In the genomic region with DNA sequence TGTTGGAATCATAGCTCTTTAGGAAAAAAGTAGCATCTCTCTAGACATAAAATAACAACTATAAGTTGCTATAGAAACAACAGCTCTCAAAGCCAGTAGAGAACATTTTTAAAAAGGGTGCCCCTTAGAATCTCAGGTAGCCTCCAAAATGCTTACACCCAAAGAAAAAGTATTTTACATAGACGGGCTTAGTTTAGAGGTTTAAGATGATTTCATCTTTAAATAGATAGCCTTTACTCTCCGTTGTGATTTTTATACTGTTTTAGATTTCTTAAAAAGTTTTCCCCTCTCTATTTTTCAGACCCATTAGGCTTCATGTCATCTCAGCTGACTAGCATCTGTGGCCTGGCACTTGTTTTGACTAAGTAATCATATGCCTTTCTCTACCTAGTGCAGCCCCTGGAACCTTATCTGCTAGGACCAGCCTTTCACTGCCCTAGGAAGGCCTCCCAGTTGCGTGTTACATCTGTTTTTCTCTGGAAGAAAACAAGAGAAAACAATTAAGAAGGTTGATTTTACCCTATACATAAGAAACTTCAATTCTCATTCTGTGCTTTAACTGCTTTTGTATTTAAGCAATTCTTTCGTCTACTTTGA, we compare ENCODE assay signal across 26 cellular contexts.
"Had no signal": no experiment of that assay in that cellular context is flagged by ENCODE, and none has a peak within 500 bp of the region (broad histone marks: within the 10 kb centered on the region; RNA-seq: fewer than 3 reads in every experiment).

No MANE protein-coding gene starts in this region.

- H3K27ac Mint-ChIP-seq: memory B cell, naive B cell had no signal

- H3K27me3 Mint-ChIP-seq: memory B cell; naive B cell; natural killer cell treated with Interleukin-12 subunit alpha and Interleukin-12 subunit beta and Interleukin-15 and Interleukin-18, amount 100 ng/mL, for 72 hours had no signal

- H3K4me1 ChIP-seq: prostate gland, right atrium auricular region had no signal

- H3K36me3 ChIP-seq: gastrocnemius medialis, neutrophil, prostate gland, right atrium auricular region, stomach, thyroid gland had no signal

- ATAC-seq: esophagus mucosa, gastrocnemius medialis, left lobe of liver, mucosa of descending colon, sciatic nerve had no signal

- H3K9me3 ChIP-seq: gastrocnemius medialis, mucosa of descending colon, neutrophil, prostate gland, right atrium auricular region, stomach, thyroid gland had no signal

- H3K4me1 Mint-ChIP-seq: neural crest cell had no signal

- DNase-seq: dorsolateral prefrontal cortex; effector CD4-positive, alpha-beta T cell; gastrocnemius medialis; head of caudate nucleus; hypothalamus; kidney; mucosa of descending colon; naive B cell; stimulated activated CD4-positive, alpha-beta T cell treated with anti-CD3 and anti-CD28 coated beads, Interleukin-12 subunit alpha, Interleukin-12 subunit beta, amount 100 ng/mL, for 4 hours; stimulated activated CD4-positive, alpha-beta T cell treated with anti-CD3 and anti-CD28 coated beads, Interleukin-1b, Interleukin-23, amount 100 ng/mL, for 48 hours; stimulated activated CD4-positive, alpha-beta T cell treated with anti-CD3 and anti-CD28 coated beads, Interleukin-4, amount 100 ng/mL, for 1 hour; stimulated activated CD8-positive, alpha-beta memory T cell treated with anti-CD3 and anti-CD28 coated beads, Interleukin-4, amount 100 ng/mL, for 48 hours; stimulated activated naive CD4-positive, alpha-beta T cell; stomach; thyroid gland had no signal

- H3K4me3 ChIP-seq: gastrocnemius medialis, lung, mucosa of descending colon, prostate gland, right atrium auricular region, smooth muscle cell, stomach, thyroid gland had no signal

- H3K36me3 Mint-ChIP-seq: memory B cell, naive B cell had no signal

- H3K4me3 Mint-ChIP-seq: memory B cell, neural crest cell had no signal

- H3K9me3 Mint-ChIP-seq: neural crest cell had no signal

- H3K27ac ChIP-seq: gastrocnemius medialis, neutrophil, prostate gland, right atrium auricular region, stomach, thyroid gland had no signal
